8 cellular contexts compared by ENCODE assay signal in the genomic region with DNA sequence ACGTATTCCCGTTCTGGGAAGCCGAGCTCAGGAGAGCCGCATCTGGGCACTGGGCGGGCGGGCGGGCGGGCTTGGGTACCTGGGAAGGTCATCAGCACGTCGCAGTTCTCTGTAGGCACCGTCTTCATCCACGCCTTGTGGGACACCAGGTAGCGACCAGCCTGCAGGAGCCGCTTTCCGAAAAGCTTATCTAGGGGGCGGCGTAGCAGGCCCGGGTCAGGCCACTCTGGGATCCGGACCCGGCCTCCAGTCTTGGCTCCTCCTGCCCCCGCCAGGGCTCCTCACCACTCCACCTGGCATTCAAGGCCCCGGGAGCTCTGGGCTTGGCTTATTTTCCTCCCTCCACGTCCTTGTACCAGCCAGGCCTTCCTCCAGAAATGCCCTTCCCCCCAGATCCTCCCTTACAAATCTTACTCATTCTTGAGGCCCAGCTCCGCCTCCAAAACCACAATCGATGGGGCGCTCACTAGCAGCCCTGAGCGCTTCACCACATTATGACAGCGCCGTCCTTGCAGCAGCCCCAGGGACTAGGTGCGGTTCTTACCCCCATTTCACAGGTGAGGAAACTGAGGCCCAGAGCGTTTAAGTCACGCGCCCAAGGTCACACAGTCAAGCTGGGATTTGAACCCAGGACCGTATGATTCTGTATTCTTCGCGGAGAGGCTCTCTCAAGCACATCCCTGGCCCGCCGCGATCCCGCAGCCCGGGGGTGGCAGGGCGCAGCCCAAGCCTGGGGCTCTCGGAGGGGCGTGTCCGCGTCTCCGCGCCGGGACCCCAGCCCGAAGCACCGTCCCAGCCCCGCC. TPM values are rescaled to one million over a fixed set of nuclear protein-coding genes. Genes with fewer than 3 reads are reported as not detected.
DNase-seq lines count a peak whose midpoint lies in the region; ATAC-seq lines count a peak whose summit lies in the region.

No MANE protein-coding gene starts in this region.

- DNase-seq in SIG-M5 treated with dmso at 0.1 percent for 504 hours (lab: John Stamatoyannopoulos, UW; ENCODE audit: unreplicated experiment), result peak; percentile 89
- DNase-seq in SIG-M5 (lab: John Stamatoyannopoulos, UW), result no peak
- DNase-seq in RKO (ENCODE audit: low spot score), result peak; percentile 90
- DNase-seq in activated effector memory CD4-positive, alpha-beta T cell treated with Interleukin-2 at 50 U/mL for 16 hours, result peak; percentile 70
- DNase-seq in glomerular visceral epithelial cell (ENCODE audit: extremely low spot score), result peak; percentile 90
- no peak for DNase-seq in DMS153 treated with DMSO at 0.1 percent for 48 hours (lab: John Stamatoyannopoulos, UW; ENCODE audit: unreplicated experiment)

- H3K4me3 ChIP-seq in skeletal muscle tissue (ENCODE audit: low read length in 3 of 3), result peak overlapping the region; percentile 81 to 85 (median 84)

- H3K9ac ChIP-seq in skeletal muscle tissue (ENCODE audit: low read depth in 1 of 3, low read length in 3 of 3), result peak overlapping the region; percentile 73 to 89 (median 81)

- H3K27ac ChIP-seq in skeletal muscle tissue (ENCODE audit: low read depth, low read length), result peak overlapping the region; percentile 42

- no peaks in the 10 kb centered on the region for H3K27me3 ChIP-seq in skeletal muscle tissue (ENCODE audit: control insufficient read depth in 3 of 3, insufficient read depth in 3 of 3, low read length in 3 of 3)

- H3K4me1 ChIP-seq in skeletal muscle tissue (ENCODE audit: control insufficient read depth in 3 of 3, insufficient read depth in 3 of 3, low read length in 3 of 3), result peaks cover 26 to 38% (median 26%) of the 10 kb centered on the region in 3 donors

- H3K9me3 ChIP-seq in skeletal muscle tissue (ENCODE audit: control insufficient read depth in 3 of 3, low read length in 3 of 3), result no peaks in the 10 kb centered on the region

- no peak for ATAC-seq in GM21786 (IDR thresholded peaks at IDR 0.05; ENCODE audit: unreplicated experiment)

- peaks cover 11 to 29% (median 16%) of the 10 kb centered on the region in 3 donors for H3K36me3 ChIP-seq in skeletal muscle tissue (ENCODE audit: control insufficient read depth in 3 of 3, insufficient read depth in 3 of 3, low read length in 3 of 3)

RNA-seq across cellular contexts. Expression of gene ANO8, which starts 0.8 kb away (rescaled TPM):
- total RNA-seq in skeletal muscle tissue, result 1.6 TPM

RNA-seq across cellular contexts. Expression of gene GTPBP3, which starts 3.5 kb away (rescaled TPM):
- total RNA-seq in skeletal muscle tissue, result 4.7 TPM

RNA-seq across cellular contexts. Expression of gene DDA1, which starts 24.4 kb away (rescaled TPM):
- 5.7 TPM for total RNA-seq in skeletal muscle tissue

RNA-seq across cellular contexts. Expression of gene MRPL34, which starts 28.1 kb away (rescaled TPM):
- total RNA-seq in skeletal muscle tissue, result 11.5 TPM

RNA-seq across cellular contexts. Expression of gene ABHD8, which starts 30.6 kb away (rescaled TPM):
- 6.8 TPM for total RNA-seq in skeletal muscle tissue

Comparison
In these comparisons a context has a peak if more than half of its experiments do, and no peak if none do; other contexts are left out.
1. DNase-seq: peak in SIG-M5 treated with dmso at 0.1 percent for 504 hours (single experiment), RKO (single experiment), activated effector memory CD4-positive, alpha-beta T cell treated with Interleukin-2 at 50 U/mL for 16 hours (single experiment) and glomerular visceral epithelial cell (single experiment); none in SIG-M5 (single experiment) and DMS153 treated with DMSO at 0.1 percent for 48 hours (single experiment).